Comparison of ENCODE assay signal across 8 cellular contexts in genomic region chr3:10950476-10951294, GRCh38. TPM values are rescaled to one million over a fixed set of nuclear protein-coding genes. Genes with fewer than 3 reads are reported as not detected.
DNase-seq lines count a peak whose midpoint lies in the region; ATAC-seq and TF ChIP-seq lines count a peak whose summit lies in the region.

No MANE protein-coding gene starts in this region.

- TF ChIP-seq CTCF in GM12875 (IDR thresholded peaks at IDR 0.05; ENCODE audit: borderline replicate concordance, insufficient read depth, low read depth, low read length) = peak; percentile 39; the same call in 1 of the 2 replicates
- peak; percentile 73 for TF ChIP-seq CTCF in fibroblast of pulmonary artery (IDR thresholded peaks at IDR 0.05; ENCODE audit: low read length, missing control alignments)

- ATAC-seq in HG03342 (IDR thresholded peaks at IDR 0.05; ENCODE audit: unreplicated experiment) = no peak
- ATAC-seq in HG02798 (IDR thresholded peaks at IDR 0.05; ENCODE audit: poor library complexity, unreplicated experiment) = no peak

- DNase-seq in ACHN = peak; percentile 33
- peak; percentile 47 for DNase-seq in RPMI7951 (ENCODE audit: low read depth)
- peak; percentile 57 for DNase-seq in fibroblast of pulmonary artery (ENCODE audit: low read depth)
- DNase-seq in pons (ENCODE audit: low spot score) = peak; percentile 78
- DNase-seq in activated CD4-positive, alpha-beta T cell treated with anti-CD3 and anti-CD28 coated beads for 1 hour = no peak

- H3K4me3 ChIP-seq in GM12875 (ENCODE audit: low read depth, low read length) = no peak overlapping the region
- H3K4me3 ChIP-seq in fibroblast of pulmonary artery (replicated peaks; ENCODE audit: low read depth, low read length) = no peak overlapping the region

- in situ Hi-C loops in ACHN (cut with HindIII; ENCODE audit: low pct_ligation_motif_present, low pct_unique_long_range_greater_than_20kb, low sequenced_read_pairs) = no loop called here

RNA-seq across cellular contexts. Expression of gene SLC6A1, which starts 41.9 kb away (rescaled TPM):
- not detected in 2 replicates for total RNA-seq in RPMI7951 (2014; rRNA removed; shearing (Covaris generic))
